ENCODE assay signal across 8 cellular contexts in genomic region chr7:106659963-106660861, GRCh38. TPM values are rescaled to one million over a fixed set of nuclear protein-coding genes. Genes with fewer than 3 reads are reported as not detected.
DNase-seq lines count a peak whose midpoint lies in the region; ATAC-seq and TF ChIP-seq lines count a peak whose summit lies in the region.

No MANE protein-coding gene starts in this region.

- H2AFZ ChIP-seq in neuronal stem cell (ENCODE audit: low read length), result peak overlapping the region; percentile 87

- peak; percentile 91 for TF ChIP-seq CTCF in foreskin fibroblast (IDR thresholded peaks at IDR 0.05; ENCODE audit: low read depth, low read length)

- peak overlapping the region; percentile 99 for H2AK5ac ChIP-seq in neuronal stem cell (ENCODE audit: low read depth, low read length)

- H2BK120ac ChIP-seq in neuronal stem cell (ENCODE audit: low read depth, low read length), result peak overlapping the region; percentile 81

- peaks cover 0 to 3% of the 10 kb centered on the region in 2 donors for H3K4me1 ChIP-seq in neuronal stem cell (ENCODE audit: control insufficient read depth in 2 of 2, insufficient read depth in 1 of 2, low read depth in 1 of 2, low read length in 2 of 2)

- ATAC-seq in GM21367 (IDR thresholded peaks at IDR 0.05; ENCODE audit: unreplicated experiment), result peak; percentile 59

- peak overlapping the region; percentile 43 for H4K8ac ChIP-seq in neuronal stem cell (ENCODE audit: low read depth, low read length)

- peak overlapping the region; percentile 94 for H2BK15ac ChIP-seq in neuronal stem cell (ENCODE audit: low read length)

- peak overlapping the region; percentile 83 for H3K4me2 ChIP-seq in neuronal stem cell (ENCODE audit: insufficient read depth, low read length, poor library complexity, severe bottlenecking)

- H3K9ac ChIP-seq in neuronal stem cell (ENCODE audit: low read depth, low read length, poor library complexity), result peak overlapping the region; percentile 95

- peak overlapping the region; percentile 99 for H3K18ac ChIP-seq in neuronal stem cell (ENCODE audit: low read length)

- peaks cover 0 to 2% of the 10 kb centered on the region in 2 donors for H3K36me3 ChIP-seq in neuronal stem cell (replicated peaks in 1 of 2; ENCODE audit: control insufficient read depth in 2 of 2, insufficient read depth in 2 of 2, low read length in 2 of 2)

- H3K27ac ChIP-seq in neuronal stem cell (replicated peaks; ENCODE audit: low read length), result peak overlapping the region; percentile 93
- H3K27ac ChIP-seq in substantia nigra (ENCODE audit: low read depth, low read length, poor library complexity, severe bottlenecking), result peak overlapping the region; percentile 62

- H3K4me3 ChIP-seq in foreskin fibroblast (ENCODE audit: low read depth in 1 of 2, low read length in 2 of 2) (peak overlapping the region; percentile 89 to 98), neuronal stem cell (ENCODE audit: low read length in 2 of 2) (peak overlapping the region; percentile 98 to 99)

- H3K4ac ChIP-seq in neuronal stem cell (ENCODE audit: low read length), result peak overlapping the region; percentile 95

- WGBS in neuronal stem cell (ENCODE audit: extremely low coverage in 2 of 2, insufficient read length in 2 of 2, insufficient replicate concordance in 1 of 2), 2 donors, result no CpG with 5 or more reads among the region's 101 CpGs

- H3K14ac ChIP-seq in neuronal stem cell (ENCODE audit: low read length), result peak overlapping the region; percentile 90

- H4K91ac ChIP-seq in neuronal stem cell (ENCODE audit: low read depth, low read length, poor library complexity), result no peak overlapping the region

- peaks cover 0 to 9% (median 0%) of the 10 kb centered on the region in 3 experiments for H3K27me3 ChIP-seq in neuronal stem cell (ENCODE audit: control insufficient read depth in 3 of 3, insufficient read depth in 3 of 3, low read depth in 1 of 3, low read length in 3 of 3)

- DNase-seq in DMS153 (lab: John Stamatoyannopoulos, UW) (peak; percentile 41), HT1080 (ENCODE audit: low read depth) (peak; percentile 80), RPMI7951 (ENCODE audit: low read depth) (peak; percentile 69), foreskin fibroblast (peak; percentile 71 to 92), neuronal stem cell (ENCODE audit: low spot score) (peak; percentile 77), substantia nigra (lab: John Stamatoyannopoulos, UW) (peak in 40 of 49 donors; percentile 1 to 65 (median 34))
- peak; percentile 77 for DNase-seq in activated T-helper 9 cell treated with anti-CD3 and anti-CD28 coated beads, Interleukin-2, amount 50 U/mL, for 16 hours (ENCODE audit: low read depth)

- H3K79me1 ChIP-seq in neuronal stem cell (ENCODE audit: low read depth, low read length), result no peaks in the 10 kb centered on the region

- peak overlapping the region; percentile 95 for H3K23ac ChIP-seq in neuronal stem cell (ENCODE audit: low read depth, low read length, poor library complexity)

- H3K9me3 ChIP-seq in neuronal stem cell (replicated peaks in 1 of 2; ENCODE audit: control insufficient read depth in 2 of 2, insufficient read depth in 1 of 2, low read depth in 1 of 2, low read length in 2 of 2), result no peaks in the 10 kb centered on the region

- no peak overlapping the region for H2BK12ac ChIP-seq in neuronal stem cell (ENCODE audit: low read length)

- H2BK5ac ChIP-seq in neuronal stem cell (ENCODE audit: low read length), result peak overlapping the region; percentile 90

RNA-seq across cellular contexts. Expression of gene CCDC71L, which starts 0.7 kb away (rescaled TPM):
- 18.1 and 21.8 TPM in 2 replicates for total RNA-seq in HT1080 (2014; rRNA removed; shearing (Covaris generic))
- 12.1 and 17.2 TPM in 2 replicates for polyA plus RNA-seq in HT1080 (2015; cell fraction: cytosol; rRNA removed)
- polyA plus RNA-seq in HT1080 (2015; cell fraction: nucleus; rRNA removed), result 8.9 and 9.3 TPM in 2 replicates
- total RNA-seq in RPMI7951 (2014; rRNA removed; shearing (Covaris generic)), result 19.2 and 19.6 TPM in 2 replicates
- 12.6 TPM for polyA plus RNA-seq in neuronal stem cell (2013, experiment 1 of 2)
- polyA plus RNA-seq in neuronal stem cell (2013, experiment 2 of 2), result 12.7 TPM

Comparison
In these comparisons a context has a peak if more than half of its experiments do, and no peak if none do; other contexts are left out.
1. Peak in every context shown above with its lines: DNase-seq, ATAC-seq, H3K4me3 ChIP-seq and H3K27ac ChIP-seq.